26 cellular contexts compared by ENCODE assay signal in the genomic region with DNA sequence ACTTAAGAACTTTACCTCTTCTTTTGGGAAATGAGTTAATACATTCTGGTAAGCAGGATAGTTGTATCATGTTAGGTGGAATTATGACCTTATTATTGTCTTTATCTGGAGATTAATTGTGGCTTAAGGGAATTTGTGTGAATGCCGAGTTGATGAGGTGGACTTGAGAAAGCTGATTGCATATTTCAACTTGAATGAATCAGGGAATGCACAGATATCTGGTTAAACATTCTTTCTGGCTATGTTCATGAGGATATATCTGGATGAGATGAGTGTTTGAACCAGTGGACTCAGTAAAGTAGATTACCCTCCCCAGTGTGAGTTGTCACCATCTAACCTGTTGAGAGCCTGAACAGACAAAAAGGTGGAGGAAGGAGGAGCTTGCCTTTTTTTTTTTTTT.
A peak's percentile ranks its signal among the peaks of the same experiment; 100 is the strongest.
DNase-seq lines count a peak whose midpoint lies in the region; ATAC-seq and TF ChIP-seq lines count a peak whose summit lies in the region.
"Had no signal": no experiment of that assay in that cellular context is flagged by ENCODE, and none has a peak within 500 bp of the region (broad histone marks: within the 10 kb centered on the region; RNA-seq: fewer than 3 reads in every experiment).

No MANE protein-coding gene starts in this region.

- H3K36me3 Mint-ChIP-seq in CD8-positive, alpha-beta memory T cell = no peaks in the 10 kb centered on the region

- ATAC-seq in GM21528 (IDR thresholded peaks at IDR 0.05; ENCODE audit: low FRiP score, unreplicated experiment) = no peak
- ATAC-seq: esophagus mucosa; K562; stimulated activated naive CD8-positive, alpha-beta T cell treated with anti-CD3 and anti-CD28 coated beads, Interleukin-15, amount 100 ng/mL, for 72 hours; T-helper 17 cell had no signal

- no peaks in the 10 kb centered on the region for H3K27me3 Mint-ChIP-seq in CD8-positive, alpha-beta memory T cell
- H3K27me3 Mint-ChIP-seq: progenitor cell of endocrine pancreas; stimulated activated naive CD8-positive, alpha-beta T cell treated with anti-CD3 and anti-CD28 coated beads, Interleukin-15, amount 100 ng/mL, for 72 hours; T-helper 17 cell had no signal

- POLR2A ChIA-PET in CD8-positive, alpha-beta memory T cell (lab: Charles Lee) = interaction anchor here (0.6 kb wide), 1 partner anchor 225 kb away, joined by 12 read pairs; no protein-coding TSS in a partner anchor

- no peaks in the 10 kb centered on the region for H3K9me3 ChIP-seq in CD8-positive, alpha-beta memory T cell (ENCODE audit: low read length)
- H3K9me3 ChIP-seq: left ventricle myocardium inferior, SJSA1, transverse colon had no signal

- no peaks in the 10 kb centered on the region for H3K4me1 ChIP-seq in CD8-positive, alpha-beta memory T cell (ENCODE audit: insufficient read depth, low read length)
- H3K4me1 ChIP-seq: left ventricle myocardium inferior, SJSA1, transverse colon had no signal

- TF ChIP-seq CTCF in epithelial cell of proximal tubule (conservative IDR thresholded peaks at IDR 0.05; ENCODE audit: low read depth, low read length) = no peak

- in situ Hi-C loops in KBM-7 (cut with MboI; ENCODE audit: low pct_unique_long_range_greater_than_20kb, low sequenced_read_pairs) = no loop called here

- no peak overlapping the region for H3K4me3 ChIP-seq in epithelial cell of proximal tubule (ENCODE audit: low read depth, low read length)
- no peak overlapping the region for H3K4me3 ChIP-seq in CD8-positive, alpha-beta memory T cell (ENCODE audit: low read length)
- H3K4me3 ChIP-seq: K562, left ventricle myocardium inferior, SJSA1, smooth muscle cell, transverse colon had no signal

- no peak overlapping the region for H3K27ac Mint-ChIP-seq in CD8-positive, alpha-beta memory T cell
- H3K27ac Mint-ChIP-seq: progenitor cell of endocrine pancreas; stimulated activated naive CD8-positive, alpha-beta T cell treated with anti-CD3 and anti-CD28 coated beads, Interleukin-15, amount 100 ng/mL, for 72 hours; T-helper 17 cell had no signal

- CTCF ChIA-PET in CD8-positive, alpha-beta memory T cell (lab: Charles Lee) = interaction anchor here (0.7 kb wide), 1 partner anchor 104 kb away, joined by 3 read pairs; no protein-coding TSS in a partner anchor

- H3K4me3 Mint-ChIP-seq in CD8-positive, alpha-beta memory T cell = no peak overlapping the region
- H3K4me3 Mint-ChIP-seq: stimulated activated naive CD8-positive, alpha-beta T cell treated with anti-CD3 and anti-CD28 coated beads, Interleukin-15, amount 100 ng/mL, for 72 hours; T-helper 17 cell had no signal

- no peak overlapping the region for H3K27ac ChIP-seq in CD8-positive, alpha-beta memory T cell (ENCODE audit: low read depth, low read length)
- H3K27ac ChIP-seq: HL-60, left ventricle myocardium inferior, SJSA1, transverse colon had no signal

- no peaks in the 10 kb centered on the region for H3K27me3 ChIP-seq in CD8-positive, alpha-beta memory T cell (ENCODE audit: insufficient read depth, low read length, poor library complexity, severe bottlenecking)
- H3K27me3 ChIP-seq: SJSA1, transverse colon had no signal

- H3K36me3 ChIP-seq in CD8-positive, alpha-beta memory T cell (ENCODE audit: insufficient read depth, low read length) = no peaks in the 10 kb centered on the region
- H3K36me3 ChIP-seq: left ventricle myocardium inferior, SJSA1, transverse colon had no signal

- H3K4me1 Mint-ChIP-seq in CD8-positive, alpha-beta memory T cell = no peaks in the 10 kb centered on the region
- H3K4me1 Mint-ChIP-seq: stimulated activated naive CD8-positive, alpha-beta T cell treated with anti-CD3 and anti-CD28 coated beads, Interleukin-15, amount 100 ng/mL, for 72 hours; T-helper 17 cell had no signal

- H3K9me3 Mint-ChIP-seq in CD8-positive, alpha-beta memory T cell = peaks cover 0 to 14% (median 2%) of the 10 kb centered on the region in 5 donors

- DNase-seq in EL (peak; percentile 93), NCI-H226 (peak; percentile 96), epithelial cell of proximal tubule (ENCODE audit: low read depth) (peak; percentile 59), myocyte (ENCODE audit: low read depth) (peak; percentile 13), NCI-H748 treated with DMSO at 0.1 percent for 48 hours (lab: John Stamatoyannopoulos, UW) (no peak), KBM-7 (no peak)
- no peak for DNase-seq in CD8-positive, alpha-beta memory T cell
- DNase-seq: activated CD4-positive, alpha-beta T cell treated with anti-CD3 and anti-CD28 coated beads, Interleukin-2, amount 50 U/mL, for 4 hours; activated effector memory CD4-positive, alpha-beta T cell treated with anti-CD3 and anti-CD28 coated beads, Interleukin-2, amount 50 U/mL, for 16 hours; DND-41; effector CD4-positive, alpha-beta T cell; head of caudate nucleus; left ventricle myocardium inferior; NCI-H187; NCI-H2227 treated with DMSO at 0.1 percent for 48 hours; stimulated activated CD4-positive, alpha-beta T cell treated with anti-CD3 and anti-CD28 coated beads, Interleukin-4, amount 100 ng/mL, for 24 hours; stimulated activated naive CD8-positive, alpha-beta T cell treated with anti-CD3 and anti-CD28 coated beads, Interleukin-15, amount 100 ng/mL, for 72 hours; T-helper 17 cell; transverse colon had no signal

Comparison
In these comparisons a context has a peak if more than half of its experiments do, and no peak if none do; other contexts are left out.
1. DNase-seq: peak in EL (single experiment), NCI-H226 (single experiment), epithelial cell of proximal tubule (single experiment) and myocyte (single experiment); none in NCI-H748 treated with DMSO at 0.1 percent for 48 hours (single experiment), CD8-positive, alpha-beta memory T cell (0 of 5) and KBM-7 (single experiment).